30 cellular contexts compared by ENCODE assay signal in the genomic region with DNA sequence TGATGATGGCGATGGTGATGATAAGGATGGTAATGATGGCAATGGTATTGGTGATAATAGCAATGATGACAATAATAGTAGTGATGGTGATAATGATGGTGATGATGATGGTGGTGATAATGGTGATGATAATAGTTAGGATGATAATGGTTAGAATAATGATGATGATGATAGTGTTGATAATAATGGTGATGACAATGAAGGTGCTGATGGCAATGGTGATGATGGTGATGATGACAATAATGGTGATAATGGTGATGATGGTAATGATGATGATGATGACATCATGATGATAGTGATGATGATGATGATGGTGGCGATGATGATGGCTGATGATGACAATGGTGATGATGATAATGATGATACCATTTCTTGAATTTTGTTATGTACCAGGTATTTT.
"Had no signal": no experiment of that assay in that cellular context is flagged by ENCODE, and none has a peak within 500 bp of the region (broad histone marks: within the 10 kb centered on the region; RNA-seq: fewer than 3 reads in every experiment).

No MANE protein-coding gene starts in this region.

- H3K9me3 Mint-ChIP-seq: activated CD4-positive, alpha-beta T cell treated with anti-CD3 and anti-CD28 coated beads, Interleukin-2, amount 10 ng/mL, durations not matched to agents 7 days and 5 days; activated naive CD4-positive, alpha-beta T cell treated with anti-CD3 and anti-CD28 coated beads, Interleukin-2, amount 10 ng/mL, durations not matched to agents 7 days and 5 days had no signal

- H3K4me3 ChIP-seq: ascending aorta, breast epithelium, cardiac muscle cell, colonic mucosa, esophagus muscularis mucosa, gastrocnemius medialis, heart left ventricle had no signal

- H3K36me3 Mint-ChIP-seq: activated naive CD4-positive, alpha-beta T cell treated with anti-CD3 and anti-CD28 coated beads, Interleukin-2, amount 10 ng/mL, durations not matched to agents 7 days and 5 days; activated naive CD4-positive, alpha-beta T cell treated with anti-CD3 and anti-CD28 coated beads, Interleukin-2, amount 50 U/mL, for 72 hours; activated naive CD8-positive, alpha-beta T cell treated with anti-CD3 and anti-CD28 coated beads, Interleukin-2, amount 10 ng/mL, durations not matched to agents 7 days and 5 days; brain had no signal

- H3K4me3 Mint-ChIP-seq: activated CD4-positive, alpha-beta memory T cell treated with anti-CD3 and anti-CD28 coated beads, Interleukin-2, amount 10 ng/mL, durations not matched to agents 7 days and 5 days; activated CD4-positive, alpha-beta T cell treated with anti-CD3 and anti-CD28 coated beads for 36 hours; activated CD4-positive, alpha-beta T cell treated with anti-CD3 and anti-CD28 coated beads, Interleukin-2, amount 10 ng/mL, durations not matched to agents 7 days and 5 days; activated naive CD4-positive, alpha-beta T cell treated with anti-CD3 and anti-CD28 coated beads, Interleukin-2, amount 10 ng/mL, durations not matched to agents 7 days and 5 days; activated naive CD8-positive, alpha-beta T cell treated with anti-CD3 and anti-CD28 coated beads, Interleukin-2, amount 10 ng/mL, durations not matched to agents 7 days and 5 days; activated T-cell treated with anti-CD3 and anti-CD28 coated beads, Interleukin-2, amount 50 U/mL, for 24 hours; activated T-cell treated with anti-CD3 and anti-CD28 coated beads, Interleukin-2, amount 50 U/mL, for 72 hours; brain had no signal

- H3K27me3 Mint-ChIP-seq: activated CD4-positive, alpha-beta memory T cell treated with anti-CD3 and anti-CD28 coated beads, Interleukin-2, amount 10 ng/mL, durations not matched to agents 7 days and 5 days; activated CD4-positive, alpha-beta T cell treated with anti-CD3 and anti-CD28 coated beads, Interleukin-2, amount 10 ng/mL, durations not matched to agents 7 days and 5 days had no signal

- H3K27ac ChIP-seq: ascending aorta, breast epithelium, cardiac muscle cell, colonic mucosa, esophagus muscularis mucosa, foreskin keratinocyte, gastrocnemius medialis, heart left ventricle had no signal

- ATAC-seq: activated CD4-positive, alpha-beta T cell treated with anti-CD3 and anti-CD28 coated beads for 36 hours; activated naive CD4-positive, alpha-beta T cell treated with anti-CD3 and anti-CD28 coated beads, Interleukin-2, amount 50 U/mL, for 72 hours; activated T-cell treated with anti-CD3 and anti-CD28 coated beads, Interleukin-2, amount 50 U/mL, for 72 hours; foreskin keratinocyte; gastrocnemius medialis; heart left ventricle had no signal

- H3K36me3 ChIP-seq: ascending aorta, breast epithelium, cardiac muscle cell, colonic mucosa, esophagus muscularis mucosa, gastrocnemius medialis, heart left ventricle had no signal

- H3K27me3 ChIP-seq: ascending aorta, breast epithelium, colonic mucosa, esophagus muscularis mucosa had no signal

- FAIRE-seq: endometrium had no signal

- H3K9me3 ChIP-seq: breast epithelium, colonic mucosa, esophagus muscularis mucosa, gastrocnemius medialis had no signal

- H3K27ac Mint-ChIP-seq: activated CD4-positive, alpha-beta memory T cell treated with anti-CD3 and anti-CD28 coated beads, Interleukin-2, amount 10 ng/mL, durations not matched to agents 7 days and 5 days; activated CD4-positive, alpha-beta T cell treated with anti-CD3 and anti-CD28 coated beads for 36 hours; activated CD4-positive, alpha-beta T cell treated with anti-CD3 and anti-CD28 coated beads, Interleukin-2, amount 10 ng/mL, durations not matched to agents 7 days and 5 days; activated naive CD4-positive, alpha-beta T cell treated with anti-CD3 and anti-CD28 coated beads, Interleukin-2, amount 10 ng/mL, durations not matched to agents 7 days and 5 days; activated naive CD4-positive, alpha-beta T cell treated with anti-CD3 and anti-CD28 coated beads, Interleukin-2, amount 50 U/mL, for 72 hours; activated naive CD8-positive, alpha-beta T cell treated with anti-CD3 and anti-CD28 coated beads, Interleukin-2, amount 10 ng/mL, durations not matched to agents 7 days and 5 days; activated T-cell treated with anti-CD3 and anti-CD28 coated beads, Interleukin-2, amount 50 U/mL, for 24 hours; activated T-cell treated with anti-CD3 and anti-CD28 coated beads, Interleukin-2, amount 50 U/mL, for 72 hours; brain had no signal

- DNase-seq: activated CD4-positive, alpha-beta memory T cell treated with anti-CD3 and anti-CD28 coated beads, Interleukin-2, amount 10 ng/mL, durations not matched to agents 7 days and 5 days; activated CD4-positive, alpha-beta T cell treated with anti-CD3 and anti-CD28 coated beads for 36 hours; activated CD4-positive, alpha-beta T cell treated with anti-CD3 and anti-CD28 coated beads, Interleukin-2, amount 10 ng/mL, durations not matched to agents 7 days and 5 days; activated CD4-positive, alpha-beta T cell treated with anti-CD3 and anti-CD28 coated beads, Interleukin-2, amount 50 U/mL, for 4 hours; activated CD4-positive, CD25-positive, alpha-beta regulatory T cell; activated CD4-positive, CD25-positive, alpha-beta regulatory T cell treated with anti-CD3 and anti-CD28 coated beads, Interleukin-2, amount 50 U/mL, for 72 hours; activated CD8-positive, alpha-beta memory T cell treated with anti-CD3 and anti-CD28 coated beads, Interleukin-2, amount 50 U/mL, for 48 hours; activated gamma-delta T cell; activated naive CD4-positive, alpha-beta T cell; activated naive CD4-positive, alpha-beta T cell treated with anti-CD3 and anti-CD28 coated beads, Interleukin-2, amount 10 ng/mL, durations not matched to agents 7 days and 5 days; activated naive CD8-positive, alpha-beta T cell treated with anti-CD3 and anti-CD28 coated beads, Interleukin-2, amount 10 ng/mL, durations not matched to agents 7 days and 5 days; activated T-cell treated with anti-CD3 and anti-CD28 coated beads for 4 hours; activated T-cell treated with anti-CD3 and anti-CD28 coated beads, Interleukin-2, amount 50 U/mL, for 24 hours; activated T-cell treated with anti-CD3 and anti-CD28 coated beads, Interleukin-2, amount 50 U/mL, for 72 hours; central memory CD4-positive, alpha-beta T cell; cerebellar nuclear complex; colonic mucosa; effector CD8-positive, alpha-beta T cell; foreskin keratinocyte; gastrocnemius medialis; glutamatergic neuron; heart left ventricle; T-helper 2 cell had no signal

- H3K4me1 ChIP-seq: ascending aorta, breast epithelium, colonic mucosa, esophagus muscularis mucosa, foreskin keratinocyte, gastrocnemius medialis, heart left ventricle had no signal

- H3K4me1 Mint-ChIP-seq: activated CD4-positive, alpha-beta memory T cell treated with anti-CD3 and anti-CD28 coated beads, Interleukin-2, amount 10 ng/mL, durations not matched to agents 7 days and 5 days; activated CD4-positive, alpha-beta T cell treated with anti-CD3 and anti-CD28 coated beads for 36 hours; activated CD4-positive, alpha-beta T cell treated with anti-CD3 and anti-CD28 coated beads, Interleukin-2, amount 10 ng/mL, durations not matched to agents 7 days and 5 days; activated naive CD4-positive, alpha-beta T cell treated with anti-CD3 and anti-CD28 coated beads, Interleukin-2, amount 10 ng/mL, durations not matched to agents 7 days and 5 days; activated naive CD8-positive, alpha-beta T cell treated with anti-CD3 and anti-CD28 coated beads, Interleukin-2, amount 10 ng/mL, durations not matched to agents 7 days and 5 days had no signal
